ENCODE assay signal across 1 cellular context in genomic region chr11:16511109-16511806, GRCh38.
TF ChIP-seq lines count a peak whose summit lies in the region.

No MANE protein-coding gene starts in this region.

TF ChIP-seq in SK-N-SH treated with all-trans-retinoic acid at 6 μM for 48 hours, 23 proteins besides CTCF, POLR2A, EP300 and RAD21 (continued from another document):
- TF ChIP-seq TSHZ2 (CRISPR knock-in tag; IDR thresholded peaks at IDR 0.05) (no peak), ZFP30 (CRISPR knock-in tag; IDR thresholded peaks at IDR 0.05) (no peak), TCF4 (CRISPR knock-in tag; IDR thresholded peaks at IDR 0.05; ENCODE audit: borderline replicate concordance) (no peak), ZNF8 (CRISPR knock-in tag; IDR thresholded peaks at IDR 0.05) (no peak), PPARA (CRISPR knock-in tag; IDR thresholded peaks at IDR 0.05; ENCODE audit: borderline replicate concordance) (no peak)
